ENCODE assay signal across 35 cellular contexts in genomic region chr15:89878323-89878722, GRCh38.
"Had no signal": no experiment of that assay in that cellular context is flagged by ENCODE, and none has a peak within 500 bp of the region (broad histone marks: within the 10 kb centered on the region; RNA-seq: fewer than 3 reads in every experiment).

No MANE protein-coding gene starts in this region.

- H3K4me3 ChIP-seq: MG63 had no signal

- DNase-seq: Kasumi-1, MG63, MM.1S, MV-4-11, NCI-H1048, NCI-H1092, NCI-H1092 treated with DMSO at 0.1 percent for 48 hours, NCI-H1105, NCI-H1105 treated with DMSO at 0.1 percent for 48 hours, NCI-H1417, NCI-H1417 treated with DMSO at 0.1 percent for 48 hours, NCI-H1436, NCI-H1436 treated with DMSO at 0.1 percent for 48 hours, NCI-H146, NCI-H1694, NCI-H1694 treated with DMSO at 0.1 percent for 48 hours, NCI-H187, NCI-H187 treated with DMSO at 0.1 percent for 48 hours, NCI-H1930, NCI-H2029, NCI-H2029 treated with DMSO at 0.1 percent for 48 hours, NCI-H2081, NCI-H2081 treated with DMSO at 0.1 percent for 48 hours, NCI-H2107, NCI-H2171, NCI-H2171 treated with DMSO at 0.1 percent for 48 hours, NCI-H2227 treated with DMSO at 0.1 percent for 48 hours, NCI-H226, NCI-H345, NCI-H446, NCI-H446 treated with DMSO at 0.1 percent for 48 hours, NCI-H510A, NCI-H510A treated with DMSO at 0.1 percent for 48 hours, NCI-H524, NCI-H524 treated with DMSO at 0.1 percent for 48 hours had no signal

- H3K27me3 ChIP-seq: MG63 had no signal

- H3K9me3 ChIP-seq: MG63 had no signal
